ENCODE assay signal across 25 cellular contexts in genomic region chr16:82971126-82971525, GRCh38.
DNase-seq lines count a peak whose midpoint lies in the region; ATAC-seq, FAIRE-seq and TF ChIP-seq lines count a peak whose summit lies in the region.
"Had no signal": no experiment of that assay in that cellular context is flagged by ENCODE, and none has a peak within 500 bp of the region (broad histone marks: within the 10 kb centered on the region; RNA-seq: fewer than 3 reads in every experiment).

No MANE protein-coding gene starts in this region.

- H3K36me3 Mint-ChIP-seq in activated CD4-positive, alpha-beta T cell treated with anti-CD3 and anti-CD28 coated beads, Interleukin-2, amount 10 ng/mL, durations not matched to agents 7 days and 5 days (ENCODE audit: low read depth) = no peaks in the 10 kb centered on the region
- no peaks in the 10 kb centered on the region for H3K36me3 Mint-ChIP-seq in Calu3 (ENCODE audit: insufficient read depth, unreplicated experiment)
- H3K36me3 Mint-ChIP-seq: CD14-positive monocyte; CD8-positive, alpha-beta memory T cell had no signal

- no peaks in the 10 kb centered on the region for H3K9me3 Mint-ChIP-seq in activated CD4-positive, alpha-beta T cell treated with anti-CD3 and anti-CD28 coated beads, Interleukin-2, amount 10 ng/mL, durations not matched to agents 7 days and 5 days
- peaks cover 14% of the 10 kb centered on the region for H3K9me3 Mint-ChIP-seq in Calu3 (ENCODE audit: low read depth, unreplicated experiment)
- H3K9me3 Mint-ChIP-seq: CD4-positive, alpha-beta T cell had no signal

- no peak overlapping the region for H3K4me3 ChIP-seq in right atrium auricular region
- H3K4me3 ChIP-seq: A549; BLaER1 treated with 17β-estradiol and CSF1 and Interleukin-3, amounts not matched to agents 10 nM and 100 nM; HAP-1 had no signal

- peak; percentile 20 for FAIRE-seq in HTR-8/SVneo (lab: Jason Lieb, UNC)
- FAIRE-seq: A549, GM12891, GM18507, H54 had no signal

- H3K27me3 ChIP-seq in right atrium auricular region = no peaks in the 10 kb centered on the region
- H3K27me3 ChIP-seq: BE2C had no signal

- H3K27me3 Mint-ChIP-seq in activated CD4-positive, alpha-beta T cell treated with anti-CD3 and anti-CD28 coated beads, Interleukin-2, amount 10 ng/mL, durations not matched to agents 7 days and 5 days = no peaks in the 10 kb centered on the region
- H3K27me3 Mint-ChIP-seq in Calu3 (ENCODE audit: unreplicated experiment) = no peaks in the 10 kb centered on the region
- H3K27me3 Mint-ChIP-seq: CD4-positive, alpha-beta T cell; CD8-positive, alpha-beta memory T cell had no signal

- DNase-seq in Right ventricle myocardium superior (no peak), right atrium auricular region (ENCODE audit: low spot score) (no peak), HTR-8/SVneo (ENCODE audit: insufficient read length, low spot score) (no peak), dermis blood vessel endothelial cell (peak; percentile 4), myocyte (ENCODE audit: low read depth) (peak; percentile 37), Calu3 (no peak)
- DNase-seq in activated CD4-positive, alpha-beta T cell treated with anti-CD3 and anti-CD28 coated beads, Interleukin-2, amount 10 ng/mL, durations not matched to agents 7 days and 5 days = no peak
- no peak for DNase-seq in activated CD4-positive, alpha-beta T cell treated with anti-CD3 and anti-CD28 coated beads for 4 hours
- DNase-seq: 8988T; ACHN; AML-193; BE2C; CD4-positive, alpha-beta T cell; CD8-positive, alpha-beta memory T cell; DMS53; DMS79 treated with DMSO at 0.1 percent for 48 hours; GF-D8; GOT3 had no signal

- peak; percentile 68 for ATAC-seq in Right ventricle myocardium superior (ENCODE audit: poor library complexity)
- ATAC-seq: A549 had no signal

- H3K9me3 ChIP-seq in right atrium auricular region = no peaks in the 10 kb centered on the region
- H3K9me3 ChIP-seq: A549, BE2C, HAP-1 had no signal

- H3K4me1 ChIP-seq in right atrium auricular region = peaks cover 0 to 15% of the 10 kb centered on the region in 2 donors
- H3K4me1 ChIP-seq: A549; BE2C; BLaER1 treated with 17β-estradiol and CSF1 and Interleukin-3, amounts not matched to agents 10 nM and 100 nM; HAP-1 had no signal

- TF ChIP-seq CTCF in right atrium auricular region (IDR thresholded peaks at IDR 0.05) = no peak
- TF ChIP-seq CTCF in Calu3 (IDR thresholded peaks at IDR 0.05; ENCODE audit: unreplicated experiment) = no peak

- no peak overlapping the region for H3K4me3 Mint-ChIP-seq in activated CD4-positive, alpha-beta T cell treated with anti-CD3 and anti-CD28 coated beads, Interleukin-2, amount 10 ng/mL, durations not matched to agents 7 days and 5 days
- no peak overlapping the region for H3K4me3 Mint-ChIP-seq in Calu3 (ENCODE audit: low read depth, unreplicated experiment)
- H3K4me3 Mint-ChIP-seq: CD14-positive monocyte; CD4-positive, alpha-beta T cell; CD8-positive, alpha-beta memory T cell had no signal

- no peak overlapping the region for H3K27ac Mint-ChIP-seq in activated CD4-positive, alpha-beta T cell treated with anti-CD3 and anti-CD28 coated beads, Interleukin-2, amount 10 ng/mL, durations not matched to agents 7 days and 5 days
- no peak overlapping the region for H3K27ac Mint-ChIP-seq in Calu3 (ENCODE audit: unreplicated experiment)
- H3K27ac Mint-ChIP-seq: CD14-positive monocyte; CD4-positive, alpha-beta T cell had no signal

- no TSS peak for BruUV-seq in Calu3 (replicated peaks; lab: Mats Ljungman, UMichigan)

- POLR2A ChIA-PET in activated CD4-positive, alpha-beta T cell treated with anti-CD3 and anti-CD28 coated beads, Interleukin-2, amount 10 ng/mL, durations not matched to agents 7 days and 5 days (lab: Charles Lee) = no interaction called here

- no peaks in the 10 kb centered on the region for H3K4me1 Mint-ChIP-seq in activated CD4-positive, alpha-beta T cell treated with anti-CD3 and anti-CD28 coated beads, Interleukin-2, amount 10 ng/mL, durations not matched to agents 7 days and 5 days
- H3K4me1 Mint-ChIP-seq in Calu3 (ENCODE audit: low read depth, unreplicated experiment) = no peaks in the 10 kb centered on the region
- H3K4me1 Mint-ChIP-seq: CD14-positive monocyte; CD8-positive, alpha-beta memory T cell had no signal

- intact Hi-C loops in Right ventricle myocardium superior (cut with DNase I) = no loop called here
- intact Hi-C loops in Calu3 (cut with micrococcal nuclease; ENCODE audit: unreplicated experiment) = no loop called here

- H3K36me3 ChIP-seq in right atrium auricular region = no peaks in the 10 kb centered on the region
- H3K36me3 ChIP-seq: BE2C; BLaER1 treated with 17β-estradiol and CSF1 and Interleukin-3, amounts not matched to agents 10 nM and 100 nM; HAP-1 had no signal

- CTCF ChIA-PET in activated CD4-positive, alpha-beta T cell treated with anti-CD3 and anti-CD28 coated beads, Interleukin-2, amount 10 ng/mL, durations not matched to agents 7 days and 5 days (lab: Charles Lee) = no interaction called here
- CTCF ChIA-PET in Calu3 (lab: Charles Lee) = no interaction called here

- no peak overlapping the region for H3K27ac ChIP-seq in right atrium auricular region
- H3K27ac ChIP-seq: A549; BLaER1 treated with 17β-estradiol and CSF1 and Interleukin-3, amounts not matched to agents 10 nM and 100 nM had no signal

Comparison
In these comparisons a context has a peak if more than half of its experiments do, and no peak if none do; other contexts are left out.
1. DNase-seq: peak in dermis blood vessel endothelial cell (single experiment) and myocyte (single experiment); none in Right ventricle myocardium superior (single experiment), right atrium auricular region (single experiment), HTR-8/SVneo (single experiment), activated CD4-positive, alpha-beta T cell treated with anti-CD3 and anti-CD28 coated beads, Interleukin-2, amount 10 ng/mL, durations not matched to agents 7 days and 5 days (single experiment), activated CD4-positive, alpha-beta T cell treated with anti-CD3 and anti-CD28 coated beads for 4 hours (0 of 2) and Calu3 (single experiment).